In the genomic region with DNA sequence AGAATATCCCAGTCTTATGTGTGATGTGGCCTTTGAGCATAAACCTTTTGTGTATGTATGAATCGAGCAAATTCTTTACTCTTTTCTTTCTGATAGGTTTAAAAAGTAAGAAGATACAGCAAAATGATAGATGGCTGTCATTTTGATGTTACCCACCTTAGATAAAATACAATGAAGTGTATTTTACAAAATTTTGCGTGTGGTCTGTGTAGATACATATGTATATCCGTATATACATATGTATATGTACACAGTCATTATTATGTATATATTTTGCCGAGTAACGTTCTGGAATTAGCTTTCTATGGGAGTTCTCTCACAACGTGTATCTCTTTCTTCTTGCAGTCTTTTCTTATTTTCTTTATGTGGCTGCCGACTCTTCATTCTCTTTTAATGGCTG, we compare ENCODE assay signal across 2 cellular contexts.
TF ChIP-seq lines count a peak whose summit lies in the region.

No MANE protein-coding gene starts in this region.

TF ChIP-seq in GM23338, 12 proteins besides CTCF, POLR2A, EP300 and RAD21 (continues in another document):
- TF ChIP-seq NANOG (IDR thresholded peaks at IDR 0.05; ENCODE audit: borderline replicate concordance) = no peak
- TF ChIP-seq STAT1 (IDR thresholded peaks at IDR 0.05; ENCODE audit: unreplicated experiment) = no peak
- TF ChIP-seq POLR2AphosphoS5 (IDR thresholded peaks at IDR 0.05; ENCODE audit: low read depth) = no peak
- TF ChIP-seq, protein P1, sequence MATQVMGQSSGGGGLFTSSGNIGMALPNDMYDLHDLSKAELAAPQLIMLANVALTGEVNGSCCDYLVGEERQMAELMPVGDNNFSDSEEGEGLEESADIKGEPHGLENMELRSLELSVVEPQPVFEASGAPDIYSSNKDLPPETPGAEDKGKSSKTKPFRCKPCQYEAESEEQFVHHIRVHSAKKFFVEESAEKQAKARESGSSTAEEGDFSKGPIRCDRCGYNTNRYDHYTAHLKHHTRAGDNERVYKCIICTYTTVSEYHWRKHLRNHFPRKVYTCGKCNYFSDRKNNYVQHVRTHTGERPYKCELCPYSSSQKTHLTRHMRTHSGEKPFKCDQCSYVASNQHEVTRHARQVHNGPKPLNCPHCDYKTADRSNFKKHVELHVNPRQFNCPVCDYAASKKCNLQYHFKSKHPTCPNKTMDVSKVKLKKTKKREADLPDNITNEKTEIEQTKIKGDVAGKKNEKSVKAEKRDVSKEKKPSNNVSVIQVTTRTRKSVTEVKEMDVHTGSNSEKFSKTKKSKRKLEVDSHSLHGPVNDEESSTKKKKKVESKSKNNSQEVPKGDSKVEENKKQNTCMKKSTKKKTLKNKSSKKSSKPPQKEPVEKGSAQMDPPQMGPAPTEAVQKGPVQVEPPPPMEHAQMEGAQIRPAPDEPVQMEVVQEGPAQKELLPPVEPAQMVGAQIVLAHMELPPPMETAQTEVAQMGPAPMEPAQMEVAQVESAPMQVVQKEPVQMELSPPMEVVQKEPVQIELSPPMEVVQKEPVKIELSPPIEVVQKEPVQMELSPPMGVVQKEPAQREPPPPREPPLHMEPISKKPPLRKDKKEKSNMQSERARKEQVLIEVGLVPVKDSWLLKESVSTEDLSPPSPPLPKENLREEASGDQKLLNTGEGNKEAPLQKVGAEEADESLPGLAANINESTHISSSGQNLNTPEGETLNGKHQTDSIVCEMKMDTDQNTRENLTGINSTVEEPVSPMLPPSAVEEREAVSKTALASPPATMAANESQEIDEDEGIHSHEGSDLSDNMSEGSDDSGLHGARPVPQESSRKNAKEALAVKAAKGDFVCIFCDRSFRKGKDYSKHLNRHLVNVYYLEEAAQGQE (IDR thresholded peaks at IDR 0.05; ENCODE audit: unreplicated experiment) = no peak
- TF ChIP-seq, protein P2, sequence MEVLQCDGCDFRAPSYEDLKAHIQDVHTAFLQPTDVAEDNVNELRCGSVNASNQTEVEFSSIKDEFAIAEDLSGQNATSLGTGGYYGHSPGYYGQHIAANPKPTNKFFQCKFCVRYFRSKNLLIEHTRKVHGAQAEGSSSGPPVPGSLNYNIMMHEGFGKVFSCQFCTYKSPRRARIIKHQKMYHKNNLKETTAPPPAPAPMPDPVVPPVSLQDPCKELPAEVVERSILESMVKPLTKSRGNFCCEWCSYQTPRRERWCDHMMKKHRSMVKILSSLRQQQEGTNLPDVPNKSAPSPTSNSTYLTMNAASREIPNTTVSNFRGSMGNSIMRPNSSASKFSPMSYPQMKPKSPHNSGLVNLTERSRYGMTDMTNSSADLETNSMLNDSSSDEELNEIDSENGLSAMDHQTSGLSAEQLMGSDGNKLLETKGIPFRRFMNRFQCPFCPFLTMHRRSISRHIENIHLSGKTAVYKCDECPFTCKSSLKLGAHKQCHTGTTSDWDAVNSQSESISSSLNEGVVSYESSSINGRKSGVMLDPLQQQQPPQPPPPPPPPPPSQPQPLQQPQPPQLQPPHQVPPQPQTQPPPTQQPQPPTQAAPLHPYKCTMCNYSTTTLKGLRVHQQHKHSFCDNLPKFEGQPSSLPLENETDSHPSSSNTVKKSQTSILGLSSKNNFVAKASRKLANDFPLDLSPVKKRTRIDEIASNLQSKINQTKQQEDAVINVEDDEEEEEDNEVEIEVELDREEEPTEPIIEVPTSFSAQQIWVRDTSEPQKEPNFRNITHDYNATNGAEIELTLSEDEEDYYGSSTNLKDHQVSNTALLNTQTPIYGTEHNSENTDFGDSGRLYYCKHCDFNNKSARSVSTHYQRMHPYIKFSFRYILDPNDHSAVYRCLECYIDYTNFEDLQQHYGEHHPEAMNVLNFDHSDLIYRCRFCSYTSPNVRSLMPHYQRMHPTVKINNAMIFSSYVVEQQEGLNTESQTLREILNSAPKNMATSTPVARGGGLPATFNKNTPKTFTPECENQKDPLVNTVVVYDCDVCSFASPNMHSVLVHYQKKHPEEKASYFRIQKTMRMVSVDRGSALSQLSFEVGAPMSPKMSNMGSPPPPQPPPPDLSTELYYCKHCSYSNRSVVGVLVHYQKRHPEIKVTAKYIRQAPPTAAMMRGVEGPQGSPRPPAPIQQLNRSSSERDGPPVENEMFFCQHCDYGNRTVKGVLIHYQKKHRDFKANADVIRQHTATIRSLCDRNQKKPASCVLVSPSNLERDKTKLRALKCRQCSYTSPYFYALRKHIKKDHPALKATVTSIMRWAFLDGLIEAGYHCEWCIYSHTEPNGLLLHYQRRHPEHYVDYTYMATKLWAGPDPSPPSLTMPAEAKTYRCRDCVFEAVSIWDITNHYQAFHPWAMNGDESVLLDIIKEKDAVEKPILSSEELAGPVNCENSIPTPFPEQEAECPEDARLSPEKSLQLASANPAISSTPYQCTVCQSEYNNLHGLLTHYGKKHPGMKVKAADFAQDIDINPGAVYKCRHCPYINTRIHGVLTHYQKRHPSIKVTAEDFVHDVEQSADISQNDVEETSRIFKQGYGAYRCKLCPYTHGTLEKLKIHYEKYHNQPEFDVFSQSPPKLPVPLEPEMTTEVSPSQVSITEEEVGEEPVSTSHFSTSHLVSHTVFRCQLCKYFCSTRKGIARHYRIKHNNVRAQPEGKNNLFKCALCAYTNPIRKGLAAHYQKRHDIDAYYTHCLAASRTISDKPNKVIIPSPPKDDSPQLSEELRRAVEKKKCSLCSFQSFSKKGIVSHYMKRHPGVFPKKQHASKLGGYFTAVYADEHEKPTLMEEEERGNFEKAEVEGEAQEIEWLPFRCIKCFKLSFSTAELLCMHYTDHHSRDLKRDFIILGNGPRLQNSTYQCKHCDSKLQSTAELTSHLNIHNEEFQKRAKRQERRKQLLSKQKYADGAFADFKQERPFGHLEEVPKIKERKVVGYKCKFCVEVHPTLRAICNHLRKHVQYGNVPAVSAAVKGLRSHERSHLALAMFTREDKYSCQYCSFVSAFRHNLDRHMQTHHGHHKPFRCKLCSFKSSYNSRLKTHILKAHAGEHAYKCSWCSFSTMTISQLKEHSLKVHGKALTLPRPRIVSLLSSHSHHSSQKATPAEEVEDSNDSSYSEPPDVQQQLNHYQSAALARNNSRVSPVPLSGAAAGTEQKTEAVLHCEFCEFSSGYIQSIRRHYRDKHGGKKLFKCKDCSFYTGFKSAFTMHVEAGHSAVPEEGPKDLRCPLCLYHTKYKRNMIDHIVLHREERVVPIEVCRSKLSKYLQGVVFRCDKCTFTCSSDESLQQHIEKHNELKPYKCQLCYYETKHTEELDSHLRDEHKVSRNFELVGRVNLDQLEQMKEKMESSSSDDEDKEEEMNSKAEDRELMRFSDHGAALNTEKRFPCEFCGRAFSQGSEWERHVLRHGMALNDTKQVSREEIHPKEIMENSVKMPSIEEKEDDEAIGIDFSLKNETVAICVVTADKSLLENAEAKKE (CRISPR knock-in tag; IDR thresholded peaks at IDR 0.05) = no peak
- TF ChIP-seq JUNB (IDR thresholded peaks at IDR 0.05; ENCODE audit: unreplicated experiment) = no peak
- no peak for TF ChIP-seq EZH2phosphoT487 (IDR thresholded peaks at IDR 0.05; ENCODE audit: unreplicated experiment)
- no peak for TF ChIP-seq CREB1 (CRISPR knock-in tag; IDR thresholded peaks at IDR 0.05; ENCODE audit: low read depth)
- no peak for TF ChIP-seq EZH2 (IDR thresholded peaks at IDR 0.05; ENCODE audit: low read depth, unreplicated experiment)
- TF ChIP-seq ZNF114 (CRISPR knock-in tag; IDR thresholded peaks at IDR 0.05) = no peak

TF ChIP-seq in K562, 482 proteins besides CTCF, POLR2A, EP300 and RAD21:
- TF ChIP-seq TRIM28 (IDR thresholded peaks at IDR 0.05) (no peak), LARP7 (IDR thresholded peaks at IDR 0.05) (no peak), MEIS2 (IDR thresholded peaks at IDR 0.05; ENCODE audit: partially characterized antibody) (no peak), TAF15 (IDR thresholded peaks at IDR 0.05; ENCODE audit: low read depth, low read length) (no peak), KLF13 (tag; IDR thresholded peaks at IDR 0.05; ENCODE audit: borderline replicate concordance, low read depth) (no peak), HNRNPH1 (optimal IDR thresholded peaks at IDR 0.05; ENCODE audit: low read depth, low read length) (no peak)
- TF ChIP-seq, protein P3, sequence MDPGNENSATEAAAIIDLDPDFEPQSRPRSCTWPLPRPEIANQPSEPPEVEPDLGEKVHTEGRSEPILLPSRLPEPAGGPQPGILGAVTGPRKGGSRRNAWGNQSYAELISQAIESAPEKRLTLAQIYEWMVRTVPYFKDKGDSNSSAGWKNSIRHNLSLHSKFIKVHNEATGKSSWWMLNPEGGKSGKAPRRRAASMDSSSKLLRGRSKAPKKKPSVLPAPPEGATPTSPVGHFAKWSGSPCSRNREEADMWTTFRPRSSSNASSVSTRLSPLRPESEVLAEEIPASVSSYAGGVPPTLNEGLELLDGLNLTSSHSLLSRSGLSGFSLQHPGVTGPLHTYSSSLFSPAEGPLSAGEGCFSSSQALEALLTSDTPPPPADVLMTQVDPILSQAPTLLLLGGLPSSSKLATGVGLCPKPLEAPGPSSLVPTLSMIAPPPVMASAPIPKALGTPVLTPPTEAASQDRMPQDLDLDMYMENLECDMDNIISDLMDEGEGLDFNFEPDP (CRISPR knock-in tag; IDR thresholded peaks at IDR 0.05) = no peak
